ENCODE assay signal across 29 cellular contexts in genomic region chr1:78543941-78544630, GRCh38. TPM values are rescaled to one million over a fixed set of nuclear protein-coding genes. Genes with fewer than 3 reads are reported as not detected.
DNase-seq lines count a peak whose midpoint lies in the region; ATAC-seq and TF ChIP-seq lines count a peak whose summit lies in the region.
"Had no signal": no experiment of that assay in that cellular context is flagged by ENCODE, and none has a peak within 500 bp of the region (broad histone marks: within the 10 kb centered on the region; RNA-seq: fewer than 3 reads in every experiment).

No MANE protein-coding gene starts in this region.

- no peaks in the 10 kb centered on the region for H3K4me1 ChIP-seq in gastrocnemius medialis
- H3K4me1 ChIP-seq: BLaER1, heart right ventricle, transverse colon had no signal

- peak; percentile 63 for DNase-seq in AG09309 (ENCODE audit: low read depth)
- peak; percentile 61 for DNase-seq in GM04504 (ENCODE audit: low read depth)
- DNase-seq in T1000 (lab: John Stamatoyannopoulos, UW), result peak; percentile 40
- peak; percentile 61 for DNase-seq in fibroblast of peridontal ligament (ENCODE audit: extremely low read depth)
- no peak for DNase-seq in left ventricle myocardium superior
- no peak for DNase-seq in gastrocnemius medialis
- DNase-seq in cerebellar nuclear complex (lab: John Stamatoyannopoulos, UW), result no peak
- no peak for DNase-seq in SKM-1 treated with dmso at 0.1 percent for 144 hours (lab: John Stamatoyannopoulos, UW; ENCODE audit: unreplicated experiment)
- DNase-seq: activated CD4-positive, alpha-beta T cell treated with anti-CD3 and anti-CD28 coated beads, Interleukin-2, amount 50 U/mL, for 48 hours; activated CD4-positive, CD25-positive, alpha-beta regulatory T cell treated with anti-CD3 and anti-CD28 coated beads, Interleukin-2, amount 50 U/mL, for 72 hours; activated CD8-positive, alpha-beta memory T cell treated with anti-CD3 and anti-CD28 coated beads, Interleukin-2, amount 50 U/mL, for 4 hours; activated naive CD4-positive, alpha-beta T cell treated with anti-CD3 and anti-CD28 coated beads for 36 hours; DMS79; heart right ventricle; kidney glomerular epithelial cell; NCI-H1105; NCI-H187; NCI-H2171; NCI-H524 treated with DMSO at 0.1 percent for 48 hours; OCI-M1; retina; Right ventricle myocardium superior; T-helper 2 cell; transverse colon had no signal

- no peaks in the 10 kb centered on the region for H3K27me3 ChIP-seq in gastrocnemius medialis
- H3K27me3 ChIP-seq: BLaER1, transverse colon had no signal

- H3K9me3 ChIP-seq in gastrocnemius medialis, result no peaks in the 10 kb centered on the region
- H3K9me3 ChIP-seq: transverse colon had no signal

- no peak overlapping the region for H3K27ac ChIP-seq in gastrocnemius medialis
- H3K27ac ChIP-seq: BLaER1, heart right ventricle, skin epidermis, transverse colon had no signal

- ATAC-seq in left ventricle myocardium superior (no peak), gastrocnemius medialis (no peak)
- ATAC-seq: HCT116; heart right ventricle; stimulated activated memory B cell treated with anti-CD40 and anti-IgM and Interleukin-4, amounts not matched to agents 10 μg/mL and 1 μg/mL and 100 μg/mL, for 72 hours had no signal

- intact Hi-C loops in left ventricle myocardium superior (cut with micrococcal nuclease) (no loop called here), gastrocnemius medialis (cut with DNase I; ENCODE audit: low total_unique reads) (no loop called here)

- no peak overlapping the region for H3K4me3 ChIP-seq in AG09309 (ENCODE audit: control insufficient read depth, low read depth, low read length)
- no peak overlapping the region for H3K4me3 ChIP-seq in gastrocnemius medialis
- H3K4me3 ChIP-seq: BLaER1, heart right ventricle, skin epidermis, transverse colon had no signal

- no peak for TF ChIP-seq CTCF in AG09309 (IDR thresholded peaks at IDR 0.05; ENCODE audit: control insufficient read depth, insufficient read depth, low read depth, low read length, missing control alignments)
- no peak for TF ChIP-seq CTCF in gastrocnemius medialis (IDR thresholded peaks at IDR 0.05 in 4 of 5, conservative IDR thresholded peaks at IDR 0.05 in 1 of 5)

- H3K36me3 ChIP-seq in gastrocnemius medialis, result no peaks in the 10 kb centered on the region
- H3K36me3 ChIP-seq: BLaER1, heart right ventricle, transverse colon had no signal

- in situ Hi-C loops in gastrocnemius medialis (cut with MboI; ENCODE audit: low sequenced_read_pairs in 4 of 4), result no loop called here

- no peak for TF ChIP-seq POLR2A in gastrocnemius medialis (IDR thresholded peaks at IDR 0.05)

RNA-seq across cellular contexts. Expression of gene PTGFR, which starts 53.3 kb away (rescaled TPM):
- total RNA-seq in left ventricle myocardium superior (1.3 TPM), gastrocnemius medialis (1 to 10 TPM; 1.4 to 3.4 (median 2.0) TPM)
- total RNA-seq: activated naive CD4-positive, alpha-beta T cell treated with anti-CD3 and anti-CD28 coated beads for 36 hours; activated T-helper 1 cell treated with anti-CD3 and anti-CD28 coated beads, Interleukin-12 subunit alpha, Interleukin-12 subunit beta, Interleukin-2, Interleukin-4 antibody, amounts not matched to agents 30 ng/mL and 10 ng/mL and 1 ng/mL, durations not matched to agents 14 hours and 24 hours and 36 hours had no signal

Comparison
In these comparisons a context has a peak if more than half of its experiments do, and no peak if none do; other contexts are left out.
1. DNase-seq: peak in AG09309 (single experiment), GM04504 (single experiment), T1000 (single experiment) and fibroblast of peridontal ligament (single experiment); none in left ventricle myocardium superior (single experiment), gastrocnemius medialis (0 of 2), cerebellar nuclear complex (0 of 2) and SKM-1 treated with dmso at 0.1 percent for 144 hours (single experiment).